ENCODE assay signal across 24 cellular contexts in genomic region chr5:87319469-87319868, GRCh38. TPM values are rescaled to one million over a fixed set of nuclear protein-coding genes. Genes with fewer than 3 reads are reported as not detected.
DNase-seq lines count a peak whose midpoint lies in the region; ATAC-seq, FAIRE-seq and TF ChIP-seq lines count a peak whose summit lies in the region.
"Had no signal": no experiment of that assay in that cellular context is flagged by ENCODE, and none has a peak within 500 bp of the region (broad histone marks: within the 10 kb centered on the region; RNA-seq: fewer than 3 reads in every experiment).

No MANE protein-coding gene starts in this region.

- H2BK120ac ChIP-seq in trophoblast cell (ENCODE audit: insufficient read depth, low read length, poor library complexity), result no peak overlapping the region

- ATAC-seq in A549 (no peak), GM12878 (no peak)
- ATAC-seq: CD8-positive, alpha-beta T cell; GM23338; HCT116 had no signal

- RAD21 ChIA-PET in GM12878 (lab: Charles Lee; ENCODE audit: unreplicated experiment), result no interaction called here

- H3K27me3 ChIP-seq in GM12878 (replicated peaks in 1 of 2; ENCODE audit: control insufficient read depth in 2 of 2, insufficient read depth in 2 of 2, low read length in 1 of 2) (no peaks in the 10 kb centered on the region), trophoblast cell (ENCODE audit: insufficient read depth, low read length) (no peaks in the 10 kb centered on the region), ovary (no peaks in the 10 kb centered on the region)
- H3K27me3 ChIP-seq: BLaER1 had no signal

- H3K4me2 ChIP-seq in A549, result no peak overlapping the region
- no peak overlapping the region for H3K4me2 ChIP-seq in GM12878 (ENCODE audit: control insufficient read depth, insufficient read depth)
- no peak overlapping the region for H3K4me2 ChIP-seq in trophoblast cell (ENCODE audit: low read length)
- H3K4me2 ChIP-seq: BLaER1, GM23338 had no signal

- BruUV-seq in GM12878 (replicated peaks; lab: Mats Ljungman, UMichigan), result no TSS peak

- TF ChIP-seq EP300 in A549 (IDR thresholded peaks at IDR 0.05) (no peak), GM12878 (IDR thresholded peaks at IDR 0.05; ENCODE audit: borderline replicate concordance in 1 of 2, control insufficient read depth in 1 of 2, low read depth in 2 of 2, low read length in 2 of 2) (no peak), ovary (IDR thresholded peaks at IDR 0.05) (no peak)

- SMC1A ChIA-PET in GM12878 (lab: Charles Lee; ENCODE audit: uncharacterized antibody, unreplicated experiment), result no interaction called here

- H4K8ac ChIP-seq in trophoblast cell (ENCODE audit: low read depth, low read length), result no peak overlapping the region

- H3K36me3 Mint-ChIP-seq in endothelial cell (ENCODE audit: low read depth, unreplicated experiment), result peaks cover 29% of the 10 kb centered on the region
- peaks cover 28% of the 10 kb centered on the region for H3K36me3 Mint-ChIP-seq in activated CD4-positive, alpha-beta T cell treated with anti-CD3 and anti-CD28 coated beads, Interleukin-2, amount 10 ng/mL, durations not matched to agents 7 days and 5 days (ENCODE audit: low read depth)

- no peak overlapping the region for H4K91ac ChIP-seq in trophoblast cell (ENCODE audit: low read depth, low read length)

- intact Hi-C loops in GM12878 (cut with micrococcal nuclease; ENCODE audit: unreplicated experiment) (no loop called here), ovary (cut with DNase I) (no loop called here)

- no peak for TF ChIP-seq POLR2A in A549 (IDR thresholded peaks at IDR 0.05; ENCODE audit: low read length)
- TF ChIP-seq POLR2A in GM12878 (IDR thresholded peaks at IDR 0.05; ENCODE audit: low read depth, low read length), result peak; percentile 25; the same call in 1 of the 2 replicates
- TF ChIP-seq POLR2A in ovary (IDR thresholded peaks at IDR 0.05), result no peak

- no peak overlapping the region for H2AK5ac ChIP-seq in trophoblast cell (ENCODE audit: low read length)

- no peaks in the 10 kb centered on the region for H3K79me1 ChIP-seq in trophoblast cell (ENCODE audit: low read length)

- H3K4ac ChIP-seq in trophoblast cell (ENCODE audit: low read depth, low read length), result peak overlapping the region; percentile 50

- H3K4me3 ChIP-seq in A549, result no peak overlapping the region
- H3K4me3 ChIP-seq in GM12878, result no peak overlapping the region
- H3K4me3 ChIP-seq in trophoblast cell (ENCODE audit: low read depth, low read length), result peak overlapping the region; percentile 58
- H3K4me3 ChIP-seq in ovary, result no peak overlapping the region
- H3K4me3 ChIP-seq: BLaER1, GM23338 had no signal

- CTCF ChIA-PET in A549 (lab: Yijun Ruan, JAX), result no interaction called here
- CTCF ChIA-PET in GM12878 (lab: Yijun Ruan, JAX), result no interaction called here
- CTCF ChIA-PET in activated CD4-positive, alpha-beta T cell treated with anti-CD3 and anti-CD28 coated beads, Interleukin-2, amount 10 ng/mL, durations not matched to agents 7 days and 5 days (lab: Charles Lee), result no interaction called here

- no peak for TF ChIP-seq RAD21 in A549 (conservative IDR thresholded peaks at IDR 0.05 in 1 of 2, IDR thresholded peaks at IDR 0.05 in 1 of 2)
- no peak for TF ChIP-seq RAD21 in GM12878 (IDR thresholded peaks at IDR 0.05; ENCODE audit: insufficient read depth, low read depth, low read length)

- no peak overlapping the region for H3K14ac ChIP-seq in trophoblast cell (ENCODE audit: low read length)

- H3K9me3 Mint-ChIP-seq in endothelial cell (ENCODE audit: unreplicated experiment), result no peaks in the 10 kb centered on the region
- peaks cover 14% of the 10 kb centered on the region for H3K9me3 Mint-ChIP-seq in activated CD4-positive, alpha-beta T cell treated with anti-CD3 and anti-CD28 coated beads, Interleukin-2, amount 10 ng/mL, durations not matched to agents 7 days and 5 days

- H3K79me2 ChIP-seq in GM12878 (ENCODE audit: control insufficient read depth, insufficient read depth, low read length), result peaks cover 49% of the 10 kb centered on the region
- no peaks in the 10 kb centered on the region for H3K79me2 ChIP-seq in trophoblast cell (ENCODE audit: control insufficient read depth, insufficient read depth, low read length, poor library complexity)

- no peaks in the 10 kb centered on the region for H4K20me1 ChIP-seq in GM12878 (ENCODE audit: control insufficient read depth, insufficient read depth)

- peak overlapping the region; percentile 23 for H3K18ac ChIP-seq in trophoblast cell (ENCODE audit: low read length)

- no peak overlapping the region for H2BK12ac ChIP-seq in trophoblast cell (ENCODE audit: low read length)

- H2AFZ ChIP-seq in GM12878 (ENCODE audit: control insufficient read depth, low read depth, low read length), result no peak overlapping the region
- H2AFZ ChIP-seq in trophoblast cell (ENCODE audit: insufficient read depth, low read length, poor library complexity), result no peak overlapping the region
- H2AFZ ChIP-seq: GM23338 had no signal

- H2BK5ac ChIP-seq in trophoblast cell (ENCODE audit: low read depth, low read length, poor library complexity), result no peak overlapping the region

- H3K4me1 ChIP-seq in A549, result no peaks in the 10 kb centered on the region; the same call in 2 of the 3 replicates
- H3K4me1 ChIP-seq in GM12878 (ENCODE audit: control insufficient read depth, insufficient read depth, low read length), result no peaks in the 10 kb centered on the region
- no peaks in the 10 kb centered on the region for H3K4me1 ChIP-seq in trophoblast cell (ENCODE audit: control insufficient read depth in 1 of 2, insufficient read depth in 2 of 2, low read length in 2 of 2)
- peaks cover 1% of the 10 kb centered on the region for H3K4me1 ChIP-seq in ovary (ENCODE audit: insufficient read depth)
- H3K4me1 ChIP-seq: BLaER1 had no signal

- H4K12ac ChIP-seq in trophoblast cell (ENCODE audit: low read depth, low read length), result no peak overlapping the region

- H3K36me3 ChIP-seq in GM12878 (ENCODE audit: control insufficient read depth in 2 of 2, insufficient read depth in 2 of 2, low read length in 1 of 2), result peaks cover 0 to 9% of the 10 kb centered on the region in 2 experiments; a peak in 3 of 4 replicates
- H3K36me3 ChIP-seq in trophoblast cell (ENCODE audit: control insufficient read depth in 1 of 2, insufficient read depth in 2 of 2, low read length in 2 of 2), result peaks cover 3% of the 10 kb centered on the region in 2 experiments
- H3K36me3 ChIP-seq in ovary, result no peaks in the 10 kb centered on the region

- H3K9me3 ChIP-seq in A549, result peaks cover 11% of the 10 kb centered on the region; the same call in 2 of the 3 replicates
- H3K9me3 ChIP-seq in GM12878 (replicated peaks; ENCODE audit: control insufficient read depth, insufficient read depth, low read length), result peaks cover 17% of the 10 kb centered on the region
- peaks cover 6% of the 10 kb centered on the region for H3K9me3 ChIP-seq in trophoblast cell (ENCODE audit: insufficient read depth, low read depth, low read length)
- no peaks in the 10 kb centered on the region for H3K9me3 ChIP-seq in ovary

- no peak overlapping the region for H3K27ac ChIP-seq in A549
- H3K27ac ChIP-seq in GM12878 (ENCODE audit: control insufficient read depth, insufficient read depth), result no peak overlapping the region
- no peak overlapping the region for H3K27ac ChIP-seq in trophoblast cell (ENCODE audit: low read depth, low read length)
- no peak overlapping the region for H3K27ac ChIP-seq in ovary
- H3K27ac ChIP-seq: 22Rv1, BLaER1 had no signal

- peak overlapping the region; percentile 32 for H3K4me3 Mint-ChIP-seq in endothelial cell (ENCODE audit: unreplicated experiment)
- no peak overlapping the region for H3K4me3 Mint-ChIP-seq in activated CD4-positive, alpha-beta T cell treated with anti-CD3 and anti-CD28 coated beads, Interleukin-2, amount 10 ng/mL, durations not matched to agents 7 days and 5 days
- H3K4me3 Mint-ChIP-seq: CD14-positive monocyte; CD8-positive, alpha-beta T cell; GM23338 had no signal

- in situ Hi-C loops in GM12878 (cut with MboI), result no loop called here

- no peak for DNase-seq in A549 (ENCODE audit: low read depth in 1 of 2, low spot score in 1 of 2)
- no peak for DNase-seq in GM12878 (ENCODE audit: low read depth, low spot score)
- no peak for DNase-seq in endothelial cell (ENCODE audit: low spot score)
- DNase-seq in trophoblast cell, result no peak
- no peak for DNase-seq in activated CD4-positive, alpha-beta T cell treated with anti-CD3 and anti-CD28 coated beads, Interleukin-2, amount 10 ng/mL, durations not matched to agents 7 days and 5 days
- no peak for DNase-seq in ovary
- DNase-seq in T-helper 2 cell, result no peak
- DNase-seq: CD8-positive, alpha-beta T cell; DMS 273 treated with DMSO at 0.1 percent for 48 hours; DMS53; DND-41; EL; IMR-90; KBM-7 had no signal

- H3K27me3 Mint-ChIP-seq in endothelial cell (ENCODE audit: unreplicated experiment), result peaks cover 2% of the 10 kb centered on the region
- no peaks in the 10 kb centered on the region for H3K27me3 Mint-ChIP-seq in activated CD4-positive, alpha-beta T cell treated with anti-CD3 and anti-CD28 coated beads, Interleukin-2, amount 10 ng/mL, durations not matched to agents 7 days and 5 days

- 75% methylated on average over 2 of the region's 2 CpGs for WGBS in A549 (ENCODE audit: missing lambda C conversion rate)
- 92% methylated on average over 2 of the region's 2 CpGs for WGBS in GM12878 (ENCODE audit: insufficient coverage, insufficient replicate concordance, low lambda C conversion rate, missing lambda C conversion rate)
- no CpG with 5 or more reads among the region's 2 CpGs for WGBS in trophoblast cell (ENCODE audit: extremely low coverage, insufficient coverage, insufficient read length)
- WGBS in ovary, 3 donors, result 93 to 98% (median 93%) methylated on average over 2 of the region's 2 CpGs

- H3K27ac Mint-ChIP-seq in endothelial cell (ENCODE audit: unreplicated experiment), result no peak overlapping the region
- H3K27ac Mint-ChIP-seq in activated CD4-positive, alpha-beta T cell treated with anti-CD3 and anti-CD28 coated beads, Interleukin-2, amount 10 ng/mL, durations not matched to agents 7 days and 5 days, result no peak overlapping the region
- H3K27ac Mint-ChIP-seq: CD8-positive, alpha-beta T cell; GM23338 had no signal

- no peak overlapping the region for H3K23ac ChIP-seq in trophoblast cell (ENCODE audit: low read length)

- POLR2A ChIA-PET in A549 (lab: Yijun Ruan, JAX) (no interaction called here), GM12878 (lab: Charles Lee) (no interaction called here)
- POLR2A ChIA-PET in activated CD4-positive, alpha-beta T cell treated with anti-CD3 and anti-CD28 coated beads, Interleukin-2, amount 10 ng/mL, durations not matched to agents 7 days and 5 days (lab: Charles Lee), result no interaction called here

- FAIRE-seq in A549 (lab: Jason Lieb, UNC) (no peak), GM12878 (lab: Jason Lieb, UNC) (no peak)
- FAIRE-seq: G401.6, GM12892, GM18507, H54, HTR-8/SVneo had no signal

- H3K9ac ChIP-seq in GM12878 (ENCODE audit: control insufficient read depth, insufficient read depth, low read length), result no peak overlapping the region
- H3K9ac ChIP-seq in trophoblast cell (ENCODE audit: low read length), result no peak overlapping the region
- H3K9ac ChIP-seq: BLaER1 had no signal

- H3K4me1 Mint-ChIP-seq in endothelial cell (ENCODE audit: unreplicated experiment), result peaks cover 3% of the 10 kb centered on the region
- peaks cover 18% of the 10 kb centered on the region for H3K4me1 Mint-ChIP-seq in activated CD4-positive, alpha-beta T cell treated with anti-CD3 and anti-CD28 coated beads, Interleukin-2, amount 10 ng/mL, durations not matched to agents 7 days and 5 days

- TF ChIP-seq CTCF in A549 (IDR thresholded peaks at IDR 0.05) (no peak), GM12878 (IDR thresholded peaks at IDR 0.05 in 2 of 3, conservative IDR thresholded peaks at IDR 0.05 in 1 of 3; ENCODE audit: control insufficient read depth in 2 of 3, extremely low read depth in 1 of 3, insufficient read depth in 1 of 3, low read depth in 3 of 3, low read length in 3 of 3) (no peak), endothelial cell (IDR thresholded peaks at IDR 0.05; ENCODE audit: unreplicated experiment) (no peak), ovary (IDR thresholded peaks at IDR 0.05) (no peak)

RNA-seq across cellular contexts. Expression of gene RASA1, which starts 51.8 kb away (rescaled TPM):
- polyA plus RNA-seq in A549 (2011; rRNA removed) (40.8 and 41.5 TPM in 2 replicates), A549 (2017; fragmentation: RNase III; extraction: RNeasy Plus Mini Kit Qiagen cat#74134 plus additional on column Dnase treatment) (18.0 to 19.1 TPM (median 18.3 TPM) in 3 replicates), GM12878 (2011; rRNA removed) (72.3 and 101 TPM in 2 replicates), GM12878 (2014; fragmentation: Illumina TruSeq; extraction: Trizol) (33.6 and 42.6 TPM in 2 replicates), GM12878 (2014; fragmentation: Nextera tagmentation; extraction: Ambion mirVana) (10 to 100 TPM in 1 of 2 experiments, 1 to 10 TPM in 1; 7.8 to 12.0 TPM), GM12878 (2014; rRNA removed) (21.7 and 26.7 TPM in 2 replicates), GM12878 (2016; fragmentation: Nextera tagmentation; extraction: Ambion mirVana) (10 to 100 TPM; 18.4 to 18.9 TPM), ovary (10 to 100 TPM; 19.6 to 30.2 TPM)
- polyA plus RNA-seq in A549 (2012; cell fraction: cytosol; rRNA removed), result 10.9 and 12.1 TPM in 2 replicates
- polyA plus RNA-seq in A549 (2012; cell fraction: nucleus; rRNA removed), result 7.9 and 10.9 TPM in 2 replicates
- 12.9 and 15.3 TPM in 2 replicates for polyA minus RNA-seq in A549 (2011; rRNA and poly(A)+ RNA removed)
- total RNA-seq in GM12878 (2013; cell fraction: nucleolus; rRNA removed), result 125 and 130 TPM in 2 replicates
- total RNA-seq in GM12878 (2014; rRNA removed) (23.3 and 27.1 TPM in 2 replicates), GM12878 (2014; rRNA removed; fragmentation: Illumina TruSeq; extraction: Trizol) (20.3 and 22.4 TPM in 2 replicates), GM12878 (2021) (26.1 and 26.9 TPM in 2 replicates), endothelial cell (ENCODE audit: unreplicated experiment) (48.7 TPM), ovary (10 to 100 TPM; 22.5 to 33.9 (median 31.1) TPM)
- polyA plus RNA-seq in GM12878 (2011; ENCODE audit: low read depth), result 12.6 TPM
- 31.1 and 32.2 TPM in 2 replicates for polyA plus RNA-seq in GM12878 (2011; cell fraction: cytosol; rRNA removed)
- 80.1 and 92.8 TPM in 2 replicates for polyA plus RNA-seq in GM12878 (2011; cell fraction: nucleus; rRNA removed)
- 18.4 and 36.3 TPM in 2 replicates for polyA plus RNA-seq in GM12878 (2012)
- 51.4 and 59.8 TPM in 2 replicates for polyA minus RNA-seq in GM12878 (2011; rRNA and poly(A)+ RNA removed)
- 14.6 and 15.7 TPM in 2 replicates for polyA minus RNA-seq in GM12878 (2011; cell fraction: cytosol; rRNA and poly(A)+ RNA removed)
- 52.3 and 87.1 TPM in 2 replicates for polyA minus RNA-seq in GM12878 (2011; cell fraction: nucleus; rRNA and poly(A)+ RNA removed)
- 124 and 129 TPM in 2 replicates for polyA plus RNA-seq in trophoblast cell (2013)
- 10 to 100 TPM; 19.0 to 20.6 TPM for total RNA-seq in activated CD4-positive, alpha-beta T cell treated with anti-CD3 and anti-CD28 coated beads, Interleukin-2, amount 10 ng/mL, durations not matched to agents 7 days and 5 days

Comparison
In these comparisons a context has a peak if more than half of its experiments do, and no peak if none do; other contexts are left out.
1. Of the 24 proteins assayed by ChIP-seq in both GM12878 and A549: peak only in GM12878: POLR2A; only in A549: none; in both: none; in neither: 23.